Comparison of ENCODE assay signal across 23 cellular contexts in genomic region chr3:74739242-74739641, GRCh38.
A peak's percentile ranks its signal among the peaks of the same experiment; 100 is the strongest.
DNase-seq lines count a peak whose midpoint lies in the region; ATAC-seq and TF ChIP-seq lines count a peak whose summit lies in the region.
"Had no signal": no experiment of that assay in that cellular context is flagged by ENCODE, and none has a peak within 500 bp of the region (broad histone marks: within the 10 kb centered on the region; RNA-seq: fewer than 3 reads in every experiment).

No MANE protein-coding gene starts in this region.

- TF ChIP-seq CTCF in heart left ventricle (IDR thresholded peaks at IDR 0.05) (no peak), right atrium auricular region (IDR thresholded peaks at IDR 0.05) (no peak)

- H3K36me3 ChIP-seq in heart left ventricle (no peaks in the 10 kb centered on the region), right atrium auricular region (no peaks in the 10 kb centered on the region), GM23248 (ENCODE audit: low read depth) (no peaks in the 10 kb centered on the region)
- H3K36me3 ChIP-seq: BE2C, BLaER1 had no signal

- in situ Hi-C loops in GM23248 (cut with MboI): no loop called here

- H3K4me1 ChIP-seq in heart left ventricle (peaks cover 0 to 2% (median 0%) of the 10 kb centered on the region in 12 donors), right atrium auricular region (no peaks in the 10 kb centered on the region), GM23248 (ENCODE audit: insufficient read depth) (no peaks in the 10 kb centered on the region)
- H3K4me1 ChIP-seq: BE2C, BLaER1 had no signal

- no peak overlapping the region for H3K9ac ChIP-seq in GM23248
- H3K9ac ChIP-seq: BLaER1 had no signal

- no peak for TF ChIP-seq POLR2A in heart left ventricle (IDR thresholded peaks at IDR 0.05)

- no peaks in the 10 kb centered on the region for H3K9me3 ChIP-seq in heart left ventricle
- no peaks in the 10 kb centered on the region for H3K9me3 ChIP-seq in right atrium auricular region
- H3K9me3 ChIP-seq in GM23248 (ENCODE audit: low read depth): no peaks in the 10 kb centered on the region
- H3K9me3 ChIP-seq: BE2C, BLaER1 had no signal

- peak in 3 of 4 donors; percentile 50 to 76 (median 70) for ATAC-seq in heart left ventricle
- ATAC-seq: GM12878 had no signal

- no peak overlapping the region for H2AFZ ChIP-seq in GM23248

- intact Hi-C loops in heart left ventricle (cut with DNase I): loop anchor here in 1 of 10 donors (10.0 kb wide), 1 partner anchor 94 kb away; no protein-coding TSS in a partner anchor

- H3K9me2 ChIP-seq in GM23248 (ENCODE audit: insufficient read depth): no peaks in the 10 kb centered on the region

- H3K27me3 ChIP-seq in heart left ventricle: no peaks in the 10 kb centered on the region
- H3K27me3 ChIP-seq in right atrium auricular region: no peaks in the 10 kb centered on the region
- no peaks in the 10 kb centered on the region for H3K27me3 ChIP-seq in GM23248 (replicated peaks; ENCODE audit: insufficient read depth)
- H3K27me3 ChIP-seq: BE2C, BLaER1 had no signal

- no peaks in the 10 kb centered on the region for H3K79me2 ChIP-seq in GM23248 (ENCODE audit: insufficient read depth)

- no peak overlapping the region for H3K4me2 ChIP-seq in GM23248 (ENCODE audit: unreplicated experiment)
- H3K4me2 ChIP-seq: BLaER1 had no signal

- H3K4me3 ChIP-seq in heart left ventricle: no peak overlapping the region
- no peak overlapping the region for H3K4me3 ChIP-seq in right atrium auricular region
- H3K4me3 ChIP-seq in GM23248: no peak overlapping the region
- H3K4me3 ChIP-seq: BLaER1, GM12878 had no signal

- no peaks in the 10 kb centered on the region for H3F3A ChIP-seq in GM23248 (ENCODE audit: insufficient read depth)

- 78 to 94% (median 87%) methylated on average over 3 of the region's 3 CpGs for WGBS in heart left ventricle, 4 donors
- WGBS in GM23248 (ENCODE audit: low coverage in 1 of 2, low lambda C conversion rate in 2 of 2, missing lambda C conversion rate in 2 of 2), 2 experiments: 96 to 98% methylated on average over 3 of the region's 3 CpGs

- DNase-seq in heart left ventricle: no peak
- no peak for DNase-seq in right atrium auricular region (ENCODE audit: low spot score)
- DNase-seq in GM23248: peak; percentile 4
- DNase-seq in astrocyte of the hippocampus (ENCODE audit: low read depth, low spot score): peak; percentile 5
- DNase-seq in HK-2 (ENCODE audit: unreplicated experiment): no peak
- DNase-seq in amygdala (lab: John Stamatoyannopoulos, UW): no peak
- DNase-seq: 8988T; ACHN; BE2C; C1 segment of cervical spinal cord; CD4-positive, alpha-beta memory T cell; CD4-positive, CD25-positive, alpha-beta regulatory T cell; CD8-positive, alpha-beta memory T cell; COR-L47; DMS 273 treated with DMSO at 0.1 percent for 48 hours; DMS153; DMS53; DMS79; DND-41; EL; GDM1 had no signal

- H3K27ac ChIP-seq in heart left ventricle (peak overlapping the region in 2 of 12 donors; percentile 2), right atrium auricular region (no peak overlapping the region), GM23248 (no peak overlapping the region)
- H3K27ac ChIP-seq: BLaER1 had no signal

- no peaks in the 10 kb centered on the region for H4K20me1 ChIP-seq in GM23248 (ENCODE audit: insufficient read depth)
- H4K20me1 ChIP-seq: BLaER1 had no signal

Comparison
In these comparisons a context has a peak if more than half of its experiments do, and no peak if none do; other contexts are left out.
1. DNase-seq: peak in GM23248 (single experiment) and astrocyte of the hippocampus (single experiment); none in heart left ventricle (0 of 5), right atrium auricular region (single experiment), HK-2 (single experiment) and amygdala (0 of 56).